29 cellular contexts compared by ENCODE assay signal in genomic region chr4:140408974-140409373, GRCh38. TPM values are rescaled to one million over a fixed set of nuclear protein-coding genes. Genes with fewer than 3 reads are reported as not detected.
"Had no signal": no experiment of that assay in that cellular context is flagged by ENCODE, and none has a peak within 500 bp of the region (broad histone marks: within the 10 kb centered on the region; RNA-seq: fewer than 3 reads in every experiment).

No MANE protein-coding gene starts in this region.

- H3K4me1 ChIP-seq: ascending aorta, breast epithelium, colonic mucosa had no signal

- H3K36me3 ChIP-seq: ascending aorta, breast epithelium, cardiac muscle cell, colonic mucosa, WERI-Rb-1 had no signal

- DNase-seq: activated B cell treated with CpG ODN at 0.5 μM for 24 hours; activated CD4-positive, alpha-beta T cell treated with anti-CD3 and anti-CD28 coated beads for 48 hours; activated CD4-positive, alpha-beta T cell treated with anti-CD3 and anti-CD28 coated beads, Interleukin-2, amount 50 U/mL, for 1 hour; activated CD4-positive, alpha-beta T cell treated with anti-CD3 and anti-CD28 coated beads, Interleukin-2, amount 50 U/mL, for 48 hours; activated CD8-positive, alpha-beta memory T cell treated with anti-CD3 and anti-CD28 coated beads for 24 hours; activated CD8-positive, alpha-beta T cell treated with anti-CD3 and anti-CD28 coated beads for 36 hours; activated gamma-delta T cell; activated naive CD4-positive, alpha-beta T cell; activated naive CD4-positive, alpha-beta T cell treated with anti-CD3 and anti-CD28 coated beads, Interleukin-2, amount 10 ng/mL, durations not matched to agents 7 days and 5 days; activated naive CD8-positive, alpha-beta T cell treated with anti-CD3 and anti-CD28 coated beads, Interleukin-2, amount 10 ng/mL, durations not matched to agents 7 days and 5 days; activated T-cell treated with anti-CD3 and anti-CD28 coated beads, Interleukin-2, amount 50 U/mL, for 48 hours; central memory CD4-positive, alpha-beta T cell; cerebellar nuclear complex; colonic mucosa; effector CD8-positive, alpha-beta T cell; foreskin fibroblast; head of caudate nucleus; hippocampal formation; T1000; WERI-Rb-1 had no signal

- H3K27ac Mint-ChIP-seq: activated B cell treated with CpG ODN at 0.5 μM for 24 hours; activated CD8-positive, alpha-beta T cell treated with anti-CD3 and anti-CD28 coated beads for 36 hours; activated naive CD4-positive, alpha-beta T cell treated with anti-CD3 and anti-CD28 coated beads, Interleukin-2, amount 10 ng/mL, durations not matched to agents 7 days and 5 days; activated naive CD4-positive, alpha-beta T cell treated with anti-CD3 and anti-CD28 coated beads, Interleukin-2, amount 50 U/mL, for 72 hours; activated naive CD8-positive, alpha-beta T cell treated with anti-CD3 and anti-CD28 coated beads, Interleukin-2, amount 10 ng/mL, durations not matched to agents 7 days and 5 days; brain; T-helper 2 cell treated with Interferon-gamma antibody and Interleukin-4, amounts not matched to agents 5 μg/mL and 100 μg/mL, for 36 hours had no signal

- H3K27me3 Mint-ChIP-seq: brain had no signal

- H3K36me3 Mint-ChIP-seq: activated naive CD4-positive, alpha-beta T cell treated with anti-CD3 and anti-CD28 coated beads, Interleukin-2, amount 10 ng/mL, durations not matched to agents 7 days and 5 days; activated naive CD4-positive, alpha-beta T cell treated with anti-CD3 and anti-CD28 coated beads, Interleukin-2, amount 50 U/mL, for 72 hours; activated naive CD8-positive, alpha-beta T cell treated with anti-CD3 and anti-CD28 coated beads, Interleukin-2, amount 10 ng/mL, durations not matched to agents 7 days and 5 days had no signal

- H3K4me1 Mint-ChIP-seq: activated B cell treated with CpG ODN at 0.5 μM for 24 hours; activated naive CD4-positive, alpha-beta T cell treated with anti-CD3 and anti-CD28 coated beads, Interleukin-2, amount 10 ng/mL, durations not matched to agents 7 days and 5 days; activated naive CD8-positive, alpha-beta T cell treated with anti-CD3 and anti-CD28 coated beads, Interleukin-2, amount 10 ng/mL, durations not matched to agents 7 days and 5 days; brain had no signal

- H3K27me3 ChIP-seq: ascending aorta, breast epithelium, cardiac muscle cell, colonic mucosa had no signal

- H3K27ac ChIP-seq: ascending aorta, breast epithelium, cardiac muscle cell, colonic mucosa, epithelial cell of prostate, WERI-Rb-1 had no signal

- H3K4me3 Mint-ChIP-seq: activated B cell treated with CpG ODN at 0.5 μM for 24 hours; activated CD8-positive, alpha-beta T cell treated with anti-CD3 and anti-CD28 coated beads for 36 hours; activated naive CD4-positive, alpha-beta T cell treated with anti-CD3 and anti-CD28 coated beads, Interleukin-2, amount 10 ng/mL, durations not matched to agents 7 days and 5 days; activated naive CD8-positive, alpha-beta T cell treated with anti-CD3 and anti-CD28 coated beads, Interleukin-2, amount 10 ng/mL, durations not matched to agents 7 days and 5 days; brain; T-helper 2 cell treated with Interferon-gamma antibody and Interleukin-4, amounts not matched to agents 5 μg/mL and 100 μg/mL, for 36 hours had no signal

- H3K9me3 Mint-ChIP-seq: activated B cell treated with CpG ODN at 0.5 μM for 24 hours; activated CD8-positive, alpha-beta T cell treated with anti-CD3 and anti-CD28 coated beads for 36 hours; activated naive CD4-positive, alpha-beta T cell treated with anti-CD3 and anti-CD28 coated beads, Interleukin-2, amount 10 ng/mL, durations not matched to agents 7 days and 5 days; activated naive CD4-positive, alpha-beta T cell treated with anti-CD3 and anti-CD28 coated beads, Interleukin-2, amount 50 U/mL, for 72 hours; activated naive CD8-positive, alpha-beta T cell treated with anti-CD3 and anti-CD28 coated beads, Interleukin-2, amount 10 ng/mL, durations not matched to agents 7 days and 5 days; T-helper 2 cell treated with Interferon-gamma antibody and Interleukin-4, amounts not matched to agents 5 μg/mL and 100 μg/mL, for 36 hours had no signal

- H3K4me3 ChIP-seq: ascending aorta, breast epithelium, cardiac muscle cell, colonic mucosa had no signal

- H3K9me3 ChIP-seq: ascending aorta, breast epithelium, colonic mucosa had no signal

- ATAC-seq: activated CD4-positive, CD25-positive, alpha-beta regulatory T cell treated with anti-CD3 and anti-CD28 coated beads, Interleukin-2, amount 50 U/mL, for 24 hours; activated CD8-positive, alpha-beta T cell treated with anti-CD3 and anti-CD28 coated beads for 36 hours; esophagus mucosa had no signal

RNA-seq across cellular contexts. Expression of gene CLGN, which starts 18.5 kb away (rescaled TPM):
- total RNA-seq: activated B cell treated with CpG ODN at 0.5 μM for 24 hours; activated naive CD4-positive, alpha-beta T cell treated with anti-CD3 and anti-CD28 coated beads, Interleukin-2, amount 50 U/mL, for 72 hours; activated naive CD8-positive, alpha-beta T cell treated with anti-CD3 and anti-CD28 coated beads, Interleukin-2, amount 10 ng/mL, durations not matched to agents 7 days and 5 days; ascending aorta had no signal
